20 cellular contexts compared by ENCODE assay signal in genomic region chr3:138065939-138066338, GRCh38. TPM values are rescaled to one million over a fixed set of nuclear protein-coding genes. Genes with fewer than 3 reads are reported as not detected.
DNase-seq lines count a peak whose midpoint lies in the region; ATAC-seq and TF ChIP-seq lines count a peak whose summit lies in the region.
"Had no signal": no experiment of that assay in that cellular context is flagged by ENCODE, and none has a peak within 500 bp of the region (broad histone marks: within the 10 kb centered on the region; RNA-seq: fewer than 3 reads in every experiment).

No MANE protein-coding gene starts in this region.

- H3K27ac Mint-ChIP-seq in activated naive CD4-positive, alpha-beta T cell treated with anti-CD3 and anti-CD28 coated beads for 36 hours, result peak overlapping the region; percentile 54
- peak overlapping the region; percentile 91 for H3K27ac Mint-ChIP-seq in stimulated activated naive CD8-positive, alpha-beta T cell treated with anti-CD3 and anti-CD28 coated beads, Interleukin-15, Interleukin-2, amounts not matched to agents 100 ng/mL and 50 ng/mL, for 24 hours

- H3K4me1 ChIP-seq in uterus, result no peaks in the 10 kb centered on the region
- no peaks in the 10 kb centered on the region for H3K4me1 ChIP-seq in testis
- H3K4me1 ChIP-seq: ascending aorta, Caco-2, Peyer's patch had no signal

- TF ChIP-seq CTCF in uterus (IDR thresholded peaks at IDR 0.05), result no peak
- TF ChIP-seq CTCF in testis (IDR thresholded peaks at IDR 0.05), result no peak

- no peak for TF ChIP-seq POLR2A in uterus (IDR thresholded peaks at IDR 0.05)
- no peak for TF ChIP-seq POLR2A in testis (IDR thresholded peaks at IDR 0.05)

- no peak overlapping the region for H3K4me3 Mint-ChIP-seq in activated naive CD4-positive, alpha-beta T cell treated with anti-CD3 and anti-CD28 coated beads for 36 hours
- peak overlapping the region; percentile 28 for H3K4me3 Mint-ChIP-seq in stimulated activated naive CD8-positive, alpha-beta T cell treated with anti-CD3 and anti-CD28 coated beads, Interleukin-15, Interleukin-2, amounts not matched to agents 100 ng/mL and 50 ng/mL, for 24 hours

- H3K4me3 ChIP-seq in uterus (no peak overlapping the region), testis (no peak overlapping the region)
- H3K4me3 ChIP-seq: ascending aorta, Peyer's patch, stomach had no signal

- H3K36me3 ChIP-seq in uterus, result no peaks in the 10 kb centered on the region
- no peaks in the 10 kb centered on the region for H3K36me3 ChIP-seq in testis (ENCODE audit: low read depth, missing control alignments)
- H3K36me3 ChIP-seq: Peyer's patch had no signal

- intact Hi-C loops in activated naive CD4-positive, alpha-beta T cell treated with anti-CD3 and anti-CD28 coated beads for 36 hours (cut with micrococcal nuclease), result loop anchor here (1.0 to 10.0 kb wide), 7 partner anchors 16 to 526 kb away; partner anchors contain the start of genes CEP70, DBR1, ESYT3 and NME9
- intact Hi-C loops in uterus (cut with DNase I; ENCODE audit: low total_unique reads), result loop anchor here (5.0 kb wide), 1 partner anchor 51 kb away; the partner anchor contains the start of gene DZIP1L
- intact Hi-C loops in testis (cut with DNase I; ENCODE audit: low total_unique reads), result no loop called here

- no peak overlapping the region for H3K27ac ChIP-seq in uterus
- H3K27ac ChIP-seq in testis, result no peak overlapping the region
- H3K27ac ChIP-seq: ascending aorta, Peyer's patch, stomach had no signal

- ATAC-seq in HG02884 (IDR thresholded peaks at IDR 0.05; ENCODE audit: unreplicated experiment) (peak; percentile 12), HG03571 (IDR thresholded peaks at IDR 0.05; ENCODE audit: unreplicated experiment) (peak; percentile 3)

- no peaks in the 10 kb centered on the region for H3K9me3 ChIP-seq in uterus
- H3K9me3 ChIP-seq in testis, result no peaks in the 10 kb centered on the region
- H3K9me3 ChIP-seq: ascending aorta, Caco-2, Peyer's patch, stomach had no signal

- peaks cover 5% of the 10 kb centered on the region for H3K27me3 Mint-ChIP-seq in activated naive CD4-positive, alpha-beta T cell treated with anti-CD3 and anti-CD28 coated beads for 36 hours (ENCODE audit: low read depth)
- H3K27me3 Mint-ChIP-seq in stimulated activated naive CD8-positive, alpha-beta T cell treated with anti-CD3 and anti-CD28 coated beads, Interleukin-15, Interleukin-2, amounts not matched to agents 100 ng/mL and 50 ng/mL, for 24 hours, result peaks cover 15% of the 10 kb centered on the region

- CTCF ChIA-PET in activated naive CD4-positive, alpha-beta T cell treated with anti-CD3 and anti-CD28 coated beads for 36 hours (lab: Charles Lee), result interaction anchor here (0.5 to 9.5 kb wide), 6 partner anchors 16 to 528 kb away, joined by 3 to 153 read pairs (median 4); partner anchors contain the start of genes CEP70 and DZIP1L

- no peaks in the 10 kb centered on the region for H3K9me3 Mint-ChIP-seq in activated naive CD4-positive, alpha-beta T cell treated with anti-CD3 and anti-CD28 coated beads for 36 hours
- H3K9me3 Mint-ChIP-seq in stimulated activated naive CD8-positive, alpha-beta T cell treated with anti-CD3 and anti-CD28 coated beads, Interleukin-15, Interleukin-2, amounts not matched to agents 100 ng/mL and 50 ng/mL, for 24 hours, result no peaks in the 10 kb centered on the region

- 86 to 92% methylated on average over 2 of the region's 2 CpGs for WGBS in testis, 2 donors

- H3K27me3 ChIP-seq in uterus (no peaks in the 10 kb centered on the region), testis (no peaks in the 10 kb centered on the region)
- H3K27me3 ChIP-seq: ascending aorta, Peyer's patch, stomach had no signal

- H3K36me3 Mint-ChIP-seq in activated naive CD4-positive, alpha-beta T cell treated with anti-CD3 and anti-CD28 coated beads for 36 hours (ENCODE audit: low read depth), result no peaks in the 10 kb centered on the region
- no peaks in the 10 kb centered on the region for H3K36me3 Mint-ChIP-seq in stimulated activated naive CD8-positive, alpha-beta T cell treated with anti-CD3 and anti-CD28 coated beads, Interleukin-15, Interleukin-2, amounts not matched to agents 100 ng/mL and 50 ng/mL, for 24 hours (ENCODE audit: low read depth)

- peak; percentile 18 for DNase-seq in activated naive CD4-positive, alpha-beta T cell treated with anti-CD3 and anti-CD28 coated beads for 36 hours
- DNase-seq in activated naive CD4-positive, alpha-beta T cell treated with Interleukin-2 at 50 U/mL for 16 hours, result no peak
- DNase-seq in hepatic stellate cell (ENCODE audit: low spot score), result no peak
- no peak for DNase-seq in uterus
- no peak for DNase-seq in testis
- DNase-seq: Caco-2, glutamatergic neuron, NCI-H2029 treated with DMSO at 0.1 percent for 48 hours, NCI-H774, Peyer's patch, small intestine, stomach had no signal

- H3K4me1 Mint-ChIP-seq in activated naive CD4-positive, alpha-beta T cell treated with anti-CD3 and anti-CD28 coated beads for 36 hours (ENCODE audit: low read depth), result peaks cover 6% of the 10 kb centered on the region
- peaks cover 32% of the 10 kb centered on the region for H3K4me1 Mint-ChIP-seq in stimulated activated naive CD8-positive, alpha-beta T cell treated with anti-CD3 and anti-CD28 coated beads, Interleukin-15, Interleukin-2, amounts not matched to agents 100 ng/mL and 50 ng/mL, for 24 hours (ENCODE audit: low read depth)

RNA-seq across cellular contexts. Expression of gene DZIP1L, which starts 49.5 kb away (rescaled TPM):
- not detected for total RNA-seq in activated naive CD4-positive, alpha-beta T cell treated with anti-CD3 and anti-CD28 coated beads for 36 hours
- 10 to 100 TPM in 3 of 4 donors, 1 to 10 TPM in 1; 3.8 to 58.5 (median 32.7) TPM for total RNA-seq in uterus
- 10 to 100 TPM; 22.1 to 24.6 TPM for total RNA-seq in testis
- 6.6 TPM for polyA plus RNA-seq in testis (ENCODE audit: insufficient read depth, low read depth, low replicate concordance)
- total RNA-seq: HT-29 had no signal

RNA-seq across cellular contexts. Expression of gene CLDN18, which starts 56.0 kb away (rescaled TPM):
- total RNA-seq in activated naive CD4-positive, alpha-beta T cell treated with anti-CD3 and anti-CD28 coated beads for 36 hours, result not detected
- total RNA-seq in uterus (not detected), testis (1 to 10 TPM; 1.7 to 3.1 TPM)
- 2.6 TPM for polyA plus RNA-seq in testis (ENCODE audit: insufficient read depth, low read depth, low replicate concordance)
- total RNA-seq: Caco-2, kidney epithelial cell, osteoblast, Peyer's patch had no signal
- polyA plus RNA-seq: AG04450 had no signal

Comparison
In these comparisons a context has a peak if more than half of its experiments do, and no peak if none do; other contexts are left out.
1. RNA of gene DZIP1L, which starts 49.5 kb away (total RNA-seq): 3.8 to 58.5 TPM in uterus and 22.1 to 24.6 TPM in testis; not detected in activated naive CD4-positive, alpha-beta T cell treated with anti-CD3 and anti-CD28 coated beads for 36 hours; every median in the first group is over 4 times any median in the second.